1 cellular context compared by ENCODE assay signal in the genomic region with DNA sequence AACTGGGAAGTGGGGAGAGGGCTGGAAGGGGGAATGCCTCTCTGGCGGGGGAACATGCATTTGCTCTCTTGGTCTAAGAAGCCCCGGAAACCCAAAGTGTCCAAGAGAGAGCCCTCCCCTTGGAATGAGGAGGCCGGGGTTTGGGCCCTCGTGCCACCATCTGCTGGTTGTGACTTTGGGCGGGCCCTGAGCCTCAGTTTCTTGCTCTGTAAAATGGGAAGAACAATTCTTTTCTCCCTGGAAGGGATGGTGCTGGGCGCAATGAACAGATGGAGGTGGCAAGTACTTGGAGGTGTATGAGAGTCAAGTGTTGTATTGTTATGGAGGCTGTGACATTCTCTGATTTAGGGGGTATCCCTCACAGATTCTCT.
TF ChIP-seq lines count a peak whose summit lies in the region.

No MANE protein-coding gene starts in this region.

TF ChIP-seq in GM23338, 12 proteins besides CTCF, POLR2A, EP300 and RAD21 (continued from another document):
- TF ChIP-seq, protein P1, sequence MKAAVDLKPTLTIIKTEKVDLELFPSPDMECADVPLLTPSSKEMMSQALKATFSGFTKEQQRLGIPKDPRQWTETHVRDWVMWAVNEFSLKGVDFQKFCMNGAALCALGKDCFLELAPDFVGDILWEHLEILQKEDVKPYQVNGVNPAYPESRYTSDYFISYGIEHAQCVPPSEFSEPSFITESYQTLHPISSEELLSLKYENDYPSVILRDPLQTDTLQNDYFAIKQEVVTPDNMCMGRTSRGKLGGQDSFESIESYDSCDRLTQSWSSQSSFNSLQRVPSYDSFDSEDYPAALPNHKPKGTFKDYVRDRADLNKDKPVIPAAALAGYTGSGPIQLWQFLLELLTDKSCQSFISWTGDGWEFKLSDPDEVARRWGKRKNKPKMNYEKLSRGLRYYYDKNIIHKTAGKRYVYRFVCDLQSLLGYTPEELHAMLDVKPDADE (IDR thresholded peaks at IDR 0.05), result no peak
